Comparison of ENCODE assay signal across 35 cellular contexts in genomic region chr2:31531101-31531500, GRCh38. TPM values are rescaled to one million over a fixed set of nuclear protein-coding genes. Genes with fewer than 3 reads are reported as not detected.
DNase-seq lines count a peak whose midpoint lies in the region; ATAC-seq and TF ChIP-seq lines count a peak whose summit lies in the region.
"Had no signal": no experiment of that assay in that cellular context is flagged by ENCODE, and none has a peak within 500 bp of the region (broad histone marks: within the 10 kb centered on the region; RNA-seq: fewer than 3 reads in every experiment).

No MANE protein-coding gene starts in this region.

- POLR2A ChIA-PET in activated CD4-positive, alpha-beta T cell treated with anti-CD3 and anti-CD28 coated beads for 36 hours (lab: Charles Lee) = no interaction called here

- DNase-seq in activated CD4-positive, alpha-beta T cell treated with anti-CD3 and anti-CD28 coated beads, Interleukin-2, amount 10 ng/mL, durations not matched to agents 24 days and 14 days = peak; percentile 46
- no peak for DNase-seq in activated CD4-positive, alpha-beta T cell treated with anti-CD3 and anti-CD28 coated beads for 36 hours
- peak; percentile 68 for DNase-seq in G401 (ENCODE audit: low spot score)
- peak; percentile 55 for DNase-seq in cerebellar cortex (ENCODE audit: low spot score)
- DNase-seq in cerebellum (ENCODE audit: low spot score) = peak; percentile 15
- DNase-seq in SHP77 (lab: John Stamatoyannopoulos, UW) = no peak
- no peak for DNase-seq in omental fat pad (ENCODE audit: low spot score)
- no peak for DNase-seq in T-helper 17 cell
- DNase-seq: 8988T; ACHN; AML-193; BE2C; Caco-2; Calu3; CD4-positive, alpha-beta memory T cell; CD4-positive, alpha-beta T cell; CD4-positive, CD25-positive, alpha-beta regulatory T cell; CD8-positive, alpha-beta memory T cell; CD8-positive, alpha-beta T cell; COR-L47; DMS 273 treated with DMSO at 0.1 percent for 48 hours; DMS153; DMS53; DMS79; DMS79 treated with DMSO at 0.1 percent for 48 hours; DND-41; EL had no signal

- no peaks in the 10 kb centered on the region for H3K9me3 ChIP-seq in T-helper 17 cell (ENCODE audit: control insufficient read depth, low read length, poor library complexity, severe bottlenecking)
- H3K9me3 ChIP-seq: A549; BE2C; BLaER1; BLaER1 treated with 17β-estradiol and CSF1 and Interleukin-3, amounts not matched to agents 10 nM and 100 nM; Caco-2 had no signal

- no peak overlapping the region for H3K27ac Mint-ChIP-seq in activated CD4-positive, alpha-beta T cell treated with anti-CD3 and anti-CD28 coated beads, Interleukin-2, amount 10 ng/mL, durations not matched to agents 24 days and 14 days
- H3K27ac Mint-ChIP-seq in activated CD4-positive, alpha-beta T cell treated with anti-CD3 and anti-CD28 coated beads for 36 hours = no peak overlapping the region
- H3K27ac Mint-ChIP-seq in T-helper 17 cell = no peak overlapping the region
- H3K27ac Mint-ChIP-seq: B cell; CD14-positive monocyte; CD4-positive, alpha-beta memory T cell; CD4-positive, alpha-beta T cell; CD8-positive, alpha-beta T cell had no signal

- no peak for ATAC-seq in activated CD4-positive, alpha-beta T cell treated with anti-CD3 and anti-CD28 coated beads for 36 hours
- ATAC-seq in omental fat pad (ENCODE audit: low FRiP score) (no peak), T-helper 17 cell (no peak)
- ATAC-seq: A549; CD8-positive, alpha-beta T cell had no signal

- H3K36me3 Mint-ChIP-seq in activated CD4-positive, alpha-beta T cell treated with anti-CD3 and anti-CD28 coated beads, Interleukin-2, amount 10 ng/mL, durations not matched to agents 24 days and 14 days (ENCODE audit: low read depth) = no peaks in the 10 kb centered on the region
- no peaks in the 10 kb centered on the region for H3K36me3 Mint-ChIP-seq in activated CD4-positive, alpha-beta T cell treated with anti-CD3 and anti-CD28 coated beads for 36 hours (ENCODE audit: low read depth)
- no peaks in the 10 kb centered on the region for H3K36me3 Mint-ChIP-seq in T-helper 17 cell (ENCODE audit: low read depth)
- H3K36me3 Mint-ChIP-seq: CD14-positive monocyte; CD4-positive, alpha-beta memory T cell; CD4-positive, CD25-positive, alpha-beta regulatory T cell; CD8-positive, alpha-beta memory T cell; CD8-positive, alpha-beta T cell had no signal

- no peak for TF ChIP-seq CTCF in omental fat pad (IDR thresholded peaks at IDR 0.05)

- CTCF ChIA-PET in activated CD4-positive, alpha-beta T cell treated with anti-CD3 and anti-CD28 coated beads for 36 hours (lab: Charles Lee) = interaction anchor here (1.1 kb wide), 1 partner anchor 9 kb away, joined by 4 read pairs; no protein-coding TSS in a partner anchor

- intact Hi-C loops in activated CD4-positive, alpha-beta T cell treated with anti-CD3 and anti-CD28 coated beads, Interleukin-2, amount 10 ng/mL, durations not matched to agents 24 days and 14 days (cut with micrococcal nuclease) = no loop called here
- intact Hi-C loops in activated CD4-positive, alpha-beta T cell treated with anti-CD3 and anti-CD28 coated beads for 36 hours (cut with DNase I, micrococcal nuclease) = no loop called here

- H3K27me3 Mint-ChIP-seq in activated CD4-positive, alpha-beta T cell treated with anti-CD3 and anti-CD28 coated beads, Interleukin-2, amount 10 ng/mL, durations not matched to agents 24 days and 14 days = no peaks in the 10 kb centered on the region
- peaks cover 11% of the 10 kb centered on the region for H3K27me3 Mint-ChIP-seq in activated CD4-positive, alpha-beta T cell treated with anti-CD3 and anti-CD28 coated beads for 36 hours
- H3K27me3 Mint-ChIP-seq in T-helper 17 cell = peaks cover 73% of the 10 kb centered on the region

- in situ Hi-C loops in G401 (cut with HindIII; ENCODE audit: low sequenced_read_pairs) = no loop called here

- H3K4me1 Mint-ChIP-seq in activated CD4-positive, alpha-beta T cell treated with anti-CD3 and anti-CD28 coated beads, Interleukin-2, amount 10 ng/mL, durations not matched to agents 24 days and 14 days = no peaks in the 10 kb centered on the region
- H3K4me1 Mint-ChIP-seq in activated CD4-positive, alpha-beta T cell treated with anti-CD3 and anti-CD28 coated beads for 36 hours = no peaks in the 10 kb centered on the region
- no peaks in the 10 kb centered on the region for H3K4me1 Mint-ChIP-seq in T-helper 17 cell
- H3K4me1 Mint-ChIP-seq: B cell; CD14-positive monocyte; CD4-positive, CD25-positive, alpha-beta regulatory T cell; CD8-positive, alpha-beta memory T cell had no signal

- H3K9me3 Mint-ChIP-seq in activated CD4-positive, alpha-beta T cell treated with anti-CD3 and anti-CD28 coated beads, Interleukin-2, amount 10 ng/mL, durations not matched to agents 24 days and 14 days = no peaks in the 10 kb centered on the region
- H3K9me3 Mint-ChIP-seq in activated CD4-positive, alpha-beta T cell treated with anti-CD3 and anti-CD28 coated beads for 36 hours (ENCODE audit: low read depth) = no peaks in the 10 kb centered on the region
- H3K9me3 Mint-ChIP-seq: CD14-positive monocyte; CD4-positive, alpha-beta memory T cell; CD4-positive, alpha-beta T cell; CD8-positive, alpha-beta memory T cell; CD8-positive, alpha-beta T cell had no signal

- H3K4me3 Mint-ChIP-seq in activated CD4-positive, alpha-beta T cell treated with anti-CD3 and anti-CD28 coated beads, Interleukin-2, amount 10 ng/mL, durations not matched to agents 24 days and 14 days = no peak overlapping the region
- H3K4me3 Mint-ChIP-seq in activated CD4-positive, alpha-beta T cell treated with anti-CD3 and anti-CD28 coated beads for 36 hours = no peak overlapping the region
- no peak overlapping the region for H3K4me3 Mint-ChIP-seq in T-helper 17 cell
- H3K4me3 Mint-ChIP-seq: B cell; CD14-positive monocyte; CD4-positive, alpha-beta memory T cell; CD4-positive, alpha-beta T cell; CD4-positive, CD25-positive, alpha-beta regulatory T cell; CD8-positive, alpha-beta memory T cell; CD8-positive, alpha-beta T cell had no signal

RNA-seq across cellular contexts. Expression of gene SRD5A2, which starts 49.6 kb away (rescaled TPM):
- total RNA-seq in activated CD4-positive, alpha-beta T cell treated with anti-CD3 and anti-CD28 coated beads, Interleukin-2, amount 10 ng/mL, durations not matched to agents 24 days and 14 days = not detected in 2 replicates
- not detected for total RNA-seq in activated CD4-positive, alpha-beta T cell treated with anti-CD3 and anti-CD28 coated beads for 36 hours
- not detected in 2 replicates for total RNA-seq in G401 (2014; rRNA removed; shearing (Covaris generic))
- total RNA-seq in cerebellum (0.18 TPM), omental fat pad (not detected), T-helper 17 cell (not detected)
- total RNA-seq: A172; A673; B cell; Caco-2; Calu3; CD4-positive, alpha-beta memory T cell; CD4-positive, alpha-beta T cell; CD4-positive, CD25-positive, alpha-beta regulatory T cell; CD8-positive, alpha-beta memory T cell; CD8-positive, alpha-beta T cell; Daoy had no signal

Comparison
In these comparisons a context has a peak if more than half of its experiments do, and no peak if none do; other contexts are left out.
1. DNase-seq: peak in activated CD4-positive, alpha-beta T cell treated with anti-CD3 and anti-CD28 coated beads, Interleukin-2, amount 10 ng/mL, durations not matched to agents 24 days and 14 days (single experiment), G401 (single experiment), cerebellar cortex (single experiment) and cerebellum (single experiment); none in activated CD4-positive, alpha-beta T cell treated with anti-CD3 and anti-CD28 coated beads for 36 hours (single experiment), SHP77 (0 of 2), omental fat pad (single experiment) and T-helper 17 cell (0 of 3).